ENCODE assay signal across 8 cellular contexts in the genomic region with DNA sequence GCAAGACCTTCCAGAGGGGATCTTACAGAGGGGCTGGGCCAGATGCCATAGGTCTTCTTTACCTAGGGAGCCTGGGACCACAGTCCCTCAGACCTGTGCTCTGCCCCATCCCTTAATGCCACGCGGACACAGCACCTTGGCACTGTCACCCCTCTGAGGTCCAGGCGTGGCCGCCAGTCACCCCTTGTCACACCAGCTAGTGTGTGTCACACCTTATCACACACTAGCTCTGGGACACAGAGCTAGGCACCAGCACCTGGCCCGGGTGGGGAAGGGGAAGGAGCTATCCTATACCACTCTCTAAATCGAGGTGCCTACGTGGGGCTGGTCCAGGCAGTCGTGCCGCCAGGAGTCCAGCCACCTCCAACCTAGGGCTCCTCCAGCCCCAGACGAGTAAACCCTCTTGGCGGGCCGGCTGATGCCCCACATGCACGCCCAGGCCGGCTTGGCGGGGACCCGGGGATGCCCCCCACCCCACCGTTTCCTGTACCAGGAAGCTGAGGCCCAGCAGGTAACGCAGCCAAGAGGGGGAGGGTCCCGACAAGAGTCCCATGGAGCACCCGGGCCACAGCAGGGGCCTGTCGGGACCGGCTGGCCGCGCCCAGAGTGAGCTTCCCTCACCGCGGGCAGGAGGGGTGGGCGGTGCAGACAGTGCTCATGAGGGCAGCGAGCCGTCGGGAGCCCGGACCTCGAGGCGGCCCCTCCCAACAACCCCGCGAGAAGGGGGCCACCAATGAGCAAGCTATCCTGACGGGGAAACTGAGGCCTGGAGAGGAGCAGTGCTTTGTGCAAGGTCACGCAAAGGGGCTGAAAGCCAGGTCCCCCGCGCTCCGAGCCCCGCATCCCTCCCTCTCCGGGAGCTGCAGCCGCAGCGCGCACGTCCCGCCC. TPM values are rescaled to one million over a fixed set of nuclear protein-coding genes. Genes with fewer than 3 reads are reported as not detected.
DNase-seq lines count a peak whose midpoint lies in the region; ATAC-seq and TF ChIP-seq lines count a peak whose summit lies in the region.

No MANE protein-coding gene starts in this region.

- H3K4me3 ChIP-seq in GM12865 (ENCODE audit: low read depth, low read length) (peak overlapping the region; percentile 61), muscle layer of duodenum (ENCODE audit: low read depth in 1 of 2, low read length in 2 of 2) (peak overlapping the region; percentile 55 to 79), tibial nerve (peak overlapping the region; percentile 34 to 69 (median 56))

- DNase-seq in GM12865 (ENCODE audit: low read depth) = no peak
- DNase-seq in activated B cell treated with CpG ODN at 0.5 μM for 24 hours = peak; percentile 21
- peak in 2 of 3 experiments; percentile 13 to 20 for DNase-seq in effector memory CD8-positive, alpha-beta T cell
- no peak for DNase-seq in tibial nerve (ENCODE audit: low spot score in 2 of 2)
- no peak for DNase-seq in cortex of kidney (lab: John Stamatoyannopoulos, UW)

- no peaks in the 10 kb centered on the region for H3K36me3 Mint-ChIP-seq in activated B cell treated with CpG ODN at 0.5 μM for 24 hours (ENCODE audit: low read depth)
- H3K36me3 Mint-ChIP-seq in effector memory CD8-positive, alpha-beta T cell (ENCODE audit: insufficient read depth) = peaks cover 7% of the 10 kb centered on the region

- H3K4me1 Mint-ChIP-seq in activated B cell treated with CpG ODN at 0.5 μM for 24 hours = peaks cover 5% of the 10 kb centered on the region
- H3K4me1 Mint-ChIP-seq in effector memory CD8-positive, alpha-beta T cell (ENCODE audit: low read depth in 2 of 2) = peaks cover 31 to 34% of the 10 kb centered on the region in 2 donors

- H3K9me3 Mint-ChIP-seq in activated B cell treated with CpG ODN at 0.5 μM for 24 hours = no peaks in the 10 kb centered on the region
- H3K9me3 Mint-ChIP-seq in effector memory CD8-positive, alpha-beta T cell = no peaks in the 10 kb centered on the region

- peak overlapping the region; percentile 49 for H3K27ac ChIP-seq in muscle layer of duodenum (ENCODE audit: low read length)
- peak overlapping the region in 2 of 4 donors; percentile 58 to 73 for H3K27ac ChIP-seq in tibial nerve

- H3K27ac Mint-ChIP-seq in activated B cell treated with CpG ODN at 0.5 μM for 24 hours = no peak overlapping the region
- H3K27ac Mint-ChIP-seq in effector memory CD8-positive, alpha-beta T cell = peak overlapping the region; percentile 62 to 79

- POLR2A ChIA-PET in activated B cell treated with CpG ODN at 0.5 μM for 24 hours (lab: Charles Lee) = interaction anchor here (0.6 to 1.5 kb wide), 4 partner anchors 72 to 209 kb away, joined by 3 to 4 read pairs (median 4); partner anchors contain the start of genes NANS and TRIM14

- TF ChIP-seq EP300 in tibial nerve (IDR thresholded peaks at IDR 0.05) = no peak

- peak overlapping the region; percentile 73 for H3K4me3 Mint-ChIP-seq in activated B cell treated with CpG ODN at 0.5 μM for 24 hours
- peak overlapping the region; percentile 82 to 84 for H3K4me3 Mint-ChIP-seq in effector memory CD8-positive, alpha-beta T cell

- no peaks in the 10 kb centered on the region for H3K4me1 ChIP-seq in muscle layer of duodenum (ENCODE audit: control insufficient read depth in 1 of 2, insufficient read depth in 2 of 2, low read length in 2 of 2)
- peaks cover 0 to 13% (median 0%) of the 10 kb centered on the region in 4 donors for H3K4me1 ChIP-seq in tibial nerve

- no peaks in the 10 kb centered on the region for H3K27me3 ChIP-seq in muscle layer of duodenum (ENCODE audit: low read depth, low read length)
- H3K27me3 ChIP-seq in tibial nerve = no peaks in the 10 kb centered on the region

- H3K36me3 ChIP-seq in muscle layer of duodenum (ENCODE audit: control insufficient read depth in 1 of 2, insufficient read depth in 2 of 2, low read length in 2 of 2) (no peaks in the 10 kb centered on the region), tibial nerve (no peaks in the 10 kb centered on the region)

- CTCF ChIA-PET in activated B cell treated with CpG ODN at 0.5 μM for 24 hours (lab: Charles Lee) = interaction anchor here (1.1 kb wide), 1 partner anchor 88 kb away, joined by 3 read pairs; no protein-coding TSS in a partner anchor

- no peak for TF ChIP-seq POLR2A in tibial nerve (IDR thresholded peaks at IDR 0.05)

- intact Hi-C loops in activated B cell treated with CpG ODN at 0.5 μM for 24 hours (cut with micrococcal nuclease) = loop anchor here (1.0 to 5.0 kb wide), 6 partner anchors 63 to 605 kb away; partner anchors contain the start of genes ANKS6, NANS, TBC1D2 and TRIM14

- no peaks in the 10 kb centered on the region for H3K9me3 ChIP-seq in muscle layer of duodenum (ENCODE audit: control insufficient read depth in 1 of 2, low read length in 2 of 2)
- no peaks in the 10 kb centered on the region for H3K9me3 ChIP-seq in tibial nerve

- no peak for TF ChIP-seq CTCF in GM12865 (IDR thresholded peaks at IDR 0.05; ENCODE audit: insufficient read depth, low read depth, low read length, missing control alignments)
- no peak for TF ChIP-seq CTCF in activated B cell treated with CpG ODN at 0.5 μM for 24 hours (IDR thresholded peaks at IDR 0.05)
- no peak for TF ChIP-seq CTCF in tibial nerve (IDR thresholded peaks at IDR 0.05)

- ATAC-seq in HG03571 (IDR thresholded peaks at IDR 0.05; ENCODE audit: unreplicated experiment) (peak; percentile 18), activated B cell treated with CpG ODN at 0.5 μM for 24 hours (ENCODE audit: low read depth) (peak; percentile 30), HG03469 (IDR thresholded peaks at IDR 0.05; ENCODE audit: unreplicated experiment) (no peak)
- ATAC-seq in effector memory CD8-positive, alpha-beta T cell (replicated peaks) = peak; percentile 29

- no peaks in the 10 kb centered on the region for H3K27me3 Mint-ChIP-seq in activated B cell treated with CpG ODN at 0.5 μM for 24 hours
- no peaks in the 10 kb centered on the region for H3K27me3 Mint-ChIP-seq in effector memory CD8-positive, alpha-beta T cell

- 30 to 74% methylated on average over 5 to 21 of the region's 47 CpGs for WGBS in tibial nerve, 2 donors

RNA-seq across cellular contexts. Expression of gene CORO2A, which starts 0.6 kb away (rescaled TPM):
- 0.59 and 0.78 TPM in 2 replicates for total RNA-seq in activated B cell treated with CpG ODN at 0.5 μM for 24 hours
- 1 to 10 TPM; 1.9 to 3.3 (median 3.2) TPM for total RNA-seq in tibial nerve

Comparison
In these comparisons a context has a peak if more than half of its experiments do, and no peak if none do; other contexts are left out.
1. DNase-seq: peak in activated B cell treated with CpG ODN at 0.5 μM for 24 hours (single experiment) and effector memory CD8-positive, alpha-beta T cell (2 of 3); none in GM12865 (single experiment), tibial nerve (0 of 2) and cortex of kidney (single experiment).
2. Peak in every context shown above with its lines, with median percentiles within 50 percentile points of each other: H3K4me3 ChIP-seq.